1 cellular context compared by ENCODE assay signal in the genomic region with DNA sequence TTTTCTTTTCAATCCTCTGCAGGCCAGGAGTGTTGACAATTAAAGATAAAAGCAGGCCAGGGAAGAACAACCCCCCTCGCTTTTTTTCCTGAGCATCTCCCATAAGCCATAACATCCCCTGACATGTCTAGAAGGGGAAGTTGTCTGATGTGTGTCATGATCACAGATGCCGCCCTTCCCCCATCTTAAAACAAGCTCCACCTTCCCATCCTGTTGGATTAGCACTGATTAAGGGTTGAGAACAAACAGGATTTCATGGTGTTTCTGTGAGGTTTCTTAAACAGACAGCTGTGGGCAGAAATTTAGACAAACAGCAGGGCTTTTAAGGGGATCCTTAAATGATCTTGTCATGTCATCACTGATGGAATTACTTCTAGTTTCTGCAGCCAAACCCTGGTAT.
TF ChIP-seq lines count a peak whose summit lies in the region.

No MANE protein-coding gene starts in this region.

TF ChIP-seq in GM23338, 12 proteins besides CTCF, POLR2A, EP300 and RAD21 (continued from another document):
- TF ChIP-seq, protein P1, sequence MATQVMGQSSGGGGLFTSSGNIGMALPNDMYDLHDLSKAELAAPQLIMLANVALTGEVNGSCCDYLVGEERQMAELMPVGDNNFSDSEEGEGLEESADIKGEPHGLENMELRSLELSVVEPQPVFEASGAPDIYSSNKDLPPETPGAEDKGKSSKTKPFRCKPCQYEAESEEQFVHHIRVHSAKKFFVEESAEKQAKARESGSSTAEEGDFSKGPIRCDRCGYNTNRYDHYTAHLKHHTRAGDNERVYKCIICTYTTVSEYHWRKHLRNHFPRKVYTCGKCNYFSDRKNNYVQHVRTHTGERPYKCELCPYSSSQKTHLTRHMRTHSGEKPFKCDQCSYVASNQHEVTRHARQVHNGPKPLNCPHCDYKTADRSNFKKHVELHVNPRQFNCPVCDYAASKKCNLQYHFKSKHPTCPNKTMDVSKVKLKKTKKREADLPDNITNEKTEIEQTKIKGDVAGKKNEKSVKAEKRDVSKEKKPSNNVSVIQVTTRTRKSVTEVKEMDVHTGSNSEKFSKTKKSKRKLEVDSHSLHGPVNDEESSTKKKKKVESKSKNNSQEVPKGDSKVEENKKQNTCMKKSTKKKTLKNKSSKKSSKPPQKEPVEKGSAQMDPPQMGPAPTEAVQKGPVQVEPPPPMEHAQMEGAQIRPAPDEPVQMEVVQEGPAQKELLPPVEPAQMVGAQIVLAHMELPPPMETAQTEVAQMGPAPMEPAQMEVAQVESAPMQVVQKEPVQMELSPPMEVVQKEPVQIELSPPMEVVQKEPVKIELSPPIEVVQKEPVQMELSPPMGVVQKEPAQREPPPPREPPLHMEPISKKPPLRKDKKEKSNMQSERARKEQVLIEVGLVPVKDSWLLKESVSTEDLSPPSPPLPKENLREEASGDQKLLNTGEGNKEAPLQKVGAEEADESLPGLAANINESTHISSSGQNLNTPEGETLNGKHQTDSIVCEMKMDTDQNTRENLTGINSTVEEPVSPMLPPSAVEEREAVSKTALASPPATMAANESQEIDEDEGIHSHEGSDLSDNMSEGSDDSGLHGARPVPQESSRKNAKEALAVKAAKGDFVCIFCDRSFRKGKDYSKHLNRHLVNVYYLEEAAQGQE (IDR thresholded peaks at IDR 0.05; ENCODE audit: unreplicated experiment) = no peak
- TF ChIP-seq EZH2phosphoT487 (IDR thresholded peaks at IDR 0.05; ENCODE audit: unreplicated experiment) = no peak
- no peak for TF ChIP-seq ZNF462 (CRISPR knock-in tag; IDR thresholded peaks at IDR 0.05)
- TF ChIP-seq CREB1 (CRISPR knock-in tag; IDR thresholded peaks at IDR 0.05; ENCODE audit: low read depth) = no peak
- TF ChIP-seq ZNF331 (CRISPR knock-in tag; IDR thresholded peaks at IDR 0.05; ENCODE audit: low read depth) = no peak
- no peak for TF ChIP-seq POLR2AphosphoS5 (IDR thresholded peaks at IDR 0.05; ENCODE audit: low read depth)
- no peak for TF ChIP-seq EZH2 (IDR thresholded peaks at IDR 0.05; ENCODE audit: low read depth, unreplicated experiment)
